1 cellular context compared by ENCODE assay signal in the genomic region with DNA sequence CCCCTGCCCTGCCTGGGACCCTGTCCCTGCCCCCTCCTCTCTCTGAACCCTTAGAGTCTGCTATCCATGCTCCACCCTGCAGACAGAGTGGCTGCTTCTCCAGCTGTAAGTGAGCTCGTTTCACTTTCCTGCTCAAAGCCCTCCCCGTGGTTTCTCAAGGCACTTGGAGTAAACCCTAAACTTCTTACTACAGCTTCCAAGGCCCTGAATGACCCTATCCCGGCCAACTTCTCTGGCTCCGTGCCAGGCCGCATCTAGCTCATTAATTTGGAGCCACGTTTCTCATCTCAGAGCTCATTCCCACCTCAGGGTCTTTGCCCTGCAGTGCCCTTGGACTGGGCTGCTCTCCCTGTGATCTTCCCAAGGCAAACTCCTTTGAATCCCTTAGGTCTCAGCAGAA.
TF ChIP-seq lines count a peak whose summit lies in the region.

No MANE protein-coding gene starts in this region.

TF ChIP-seq in GM23338, 12 proteins besides CTCF, POLR2A, EP300 and RAD21 (continued from another document):
- TF ChIP-seq, protein P1, sequence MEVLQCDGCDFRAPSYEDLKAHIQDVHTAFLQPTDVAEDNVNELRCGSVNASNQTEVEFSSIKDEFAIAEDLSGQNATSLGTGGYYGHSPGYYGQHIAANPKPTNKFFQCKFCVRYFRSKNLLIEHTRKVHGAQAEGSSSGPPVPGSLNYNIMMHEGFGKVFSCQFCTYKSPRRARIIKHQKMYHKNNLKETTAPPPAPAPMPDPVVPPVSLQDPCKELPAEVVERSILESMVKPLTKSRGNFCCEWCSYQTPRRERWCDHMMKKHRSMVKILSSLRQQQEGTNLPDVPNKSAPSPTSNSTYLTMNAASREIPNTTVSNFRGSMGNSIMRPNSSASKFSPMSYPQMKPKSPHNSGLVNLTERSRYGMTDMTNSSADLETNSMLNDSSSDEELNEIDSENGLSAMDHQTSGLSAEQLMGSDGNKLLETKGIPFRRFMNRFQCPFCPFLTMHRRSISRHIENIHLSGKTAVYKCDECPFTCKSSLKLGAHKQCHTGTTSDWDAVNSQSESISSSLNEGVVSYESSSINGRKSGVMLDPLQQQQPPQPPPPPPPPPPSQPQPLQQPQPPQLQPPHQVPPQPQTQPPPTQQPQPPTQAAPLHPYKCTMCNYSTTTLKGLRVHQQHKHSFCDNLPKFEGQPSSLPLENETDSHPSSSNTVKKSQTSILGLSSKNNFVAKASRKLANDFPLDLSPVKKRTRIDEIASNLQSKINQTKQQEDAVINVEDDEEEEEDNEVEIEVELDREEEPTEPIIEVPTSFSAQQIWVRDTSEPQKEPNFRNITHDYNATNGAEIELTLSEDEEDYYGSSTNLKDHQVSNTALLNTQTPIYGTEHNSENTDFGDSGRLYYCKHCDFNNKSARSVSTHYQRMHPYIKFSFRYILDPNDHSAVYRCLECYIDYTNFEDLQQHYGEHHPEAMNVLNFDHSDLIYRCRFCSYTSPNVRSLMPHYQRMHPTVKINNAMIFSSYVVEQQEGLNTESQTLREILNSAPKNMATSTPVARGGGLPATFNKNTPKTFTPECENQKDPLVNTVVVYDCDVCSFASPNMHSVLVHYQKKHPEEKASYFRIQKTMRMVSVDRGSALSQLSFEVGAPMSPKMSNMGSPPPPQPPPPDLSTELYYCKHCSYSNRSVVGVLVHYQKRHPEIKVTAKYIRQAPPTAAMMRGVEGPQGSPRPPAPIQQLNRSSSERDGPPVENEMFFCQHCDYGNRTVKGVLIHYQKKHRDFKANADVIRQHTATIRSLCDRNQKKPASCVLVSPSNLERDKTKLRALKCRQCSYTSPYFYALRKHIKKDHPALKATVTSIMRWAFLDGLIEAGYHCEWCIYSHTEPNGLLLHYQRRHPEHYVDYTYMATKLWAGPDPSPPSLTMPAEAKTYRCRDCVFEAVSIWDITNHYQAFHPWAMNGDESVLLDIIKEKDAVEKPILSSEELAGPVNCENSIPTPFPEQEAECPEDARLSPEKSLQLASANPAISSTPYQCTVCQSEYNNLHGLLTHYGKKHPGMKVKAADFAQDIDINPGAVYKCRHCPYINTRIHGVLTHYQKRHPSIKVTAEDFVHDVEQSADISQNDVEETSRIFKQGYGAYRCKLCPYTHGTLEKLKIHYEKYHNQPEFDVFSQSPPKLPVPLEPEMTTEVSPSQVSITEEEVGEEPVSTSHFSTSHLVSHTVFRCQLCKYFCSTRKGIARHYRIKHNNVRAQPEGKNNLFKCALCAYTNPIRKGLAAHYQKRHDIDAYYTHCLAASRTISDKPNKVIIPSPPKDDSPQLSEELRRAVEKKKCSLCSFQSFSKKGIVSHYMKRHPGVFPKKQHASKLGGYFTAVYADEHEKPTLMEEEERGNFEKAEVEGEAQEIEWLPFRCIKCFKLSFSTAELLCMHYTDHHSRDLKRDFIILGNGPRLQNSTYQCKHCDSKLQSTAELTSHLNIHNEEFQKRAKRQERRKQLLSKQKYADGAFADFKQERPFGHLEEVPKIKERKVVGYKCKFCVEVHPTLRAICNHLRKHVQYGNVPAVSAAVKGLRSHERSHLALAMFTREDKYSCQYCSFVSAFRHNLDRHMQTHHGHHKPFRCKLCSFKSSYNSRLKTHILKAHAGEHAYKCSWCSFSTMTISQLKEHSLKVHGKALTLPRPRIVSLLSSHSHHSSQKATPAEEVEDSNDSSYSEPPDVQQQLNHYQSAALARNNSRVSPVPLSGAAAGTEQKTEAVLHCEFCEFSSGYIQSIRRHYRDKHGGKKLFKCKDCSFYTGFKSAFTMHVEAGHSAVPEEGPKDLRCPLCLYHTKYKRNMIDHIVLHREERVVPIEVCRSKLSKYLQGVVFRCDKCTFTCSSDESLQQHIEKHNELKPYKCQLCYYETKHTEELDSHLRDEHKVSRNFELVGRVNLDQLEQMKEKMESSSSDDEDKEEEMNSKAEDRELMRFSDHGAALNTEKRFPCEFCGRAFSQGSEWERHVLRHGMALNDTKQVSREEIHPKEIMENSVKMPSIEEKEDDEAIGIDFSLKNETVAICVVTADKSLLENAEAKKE (CRISPR knock-in tag; IDR thresholded peaks at IDR 0.05), result no peak
- TF ChIP-seq POLR2AphosphoS5 (IDR thresholded peaks at IDR 0.05; ENCODE audit: low read depth) (no peak), NANOG (IDR thresholded peaks at IDR 0.05; ENCODE audit: borderline replicate concordance) (no peak), CREB1 (CRISPR knock-in tag; IDR thresholded peaks at IDR 0.05; ENCODE audit: low read depth) (no peak)
- TF ChIP-seq, protein P2, sequence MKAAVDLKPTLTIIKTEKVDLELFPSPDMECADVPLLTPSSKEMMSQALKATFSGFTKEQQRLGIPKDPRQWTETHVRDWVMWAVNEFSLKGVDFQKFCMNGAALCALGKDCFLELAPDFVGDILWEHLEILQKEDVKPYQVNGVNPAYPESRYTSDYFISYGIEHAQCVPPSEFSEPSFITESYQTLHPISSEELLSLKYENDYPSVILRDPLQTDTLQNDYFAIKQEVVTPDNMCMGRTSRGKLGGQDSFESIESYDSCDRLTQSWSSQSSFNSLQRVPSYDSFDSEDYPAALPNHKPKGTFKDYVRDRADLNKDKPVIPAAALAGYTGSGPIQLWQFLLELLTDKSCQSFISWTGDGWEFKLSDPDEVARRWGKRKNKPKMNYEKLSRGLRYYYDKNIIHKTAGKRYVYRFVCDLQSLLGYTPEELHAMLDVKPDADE (IDR thresholded peaks at IDR 0.05), result no peak
